Comparison of ENCODE assay signal across 16 cellular contexts in genomic region chr13:49844191-49844590, GRCh38. TPM values are rescaled to one million over a fixed set of nuclear protein-coding genes. Genes with fewer than 3 reads are reported as not detected.
DNase-seq lines count a peak whose midpoint lies in the region; ATAC-seq, FAIRE-seq and TF ChIP-seq lines count a peak whose summit lies in the region.
"Had no signal": no experiment of that assay in that cellular context is flagged by ENCODE, and none has a peak within 500 bp of the region (broad histone marks: within the 10 kb centered on the region; RNA-seq: fewer than 3 reads in every experiment).

No MANE protein-coding gene starts in this region.

- H3K79me1 ChIP-seq in H1 (ENCODE audit: low read depth, low read length) (no peaks in the 10 kb centered on the region), mesendoderm (ENCODE audit: low read length) (no peaks in the 10 kb centered on the region)

- WGBS in H1 (ENCODE audit: extremely low coverage in 1 of 2, insufficient coverage in 1 of 2, insufficient read length in 1 of 2, insufficient replicate concordance in 2 of 2, low coverage in 1 of 2, low lambda C conversion rate in 2 of 2, missing lambda C conversion rate in 1 of 2), 2 experiments = 93% methylated on average over 8 of the region's 8 CpGs; no CpG with 5 or more reads in 1 of the 2 experiments
- WGBS in mesendoderm (ENCODE audit: extremely low coverage, insufficient coverage, low lambda C conversion rate) = no CpG with 5 or more reads among the region's 8 CpGs

- H3K36me3 ChIP-seq in GM23338 (ENCODE audit: insufficient read depth) = no peaks in the 10 kb centered on the region
- no peaks in the 10 kb centered on the region for H3K36me3 ChIP-seq in H1 (ENCODE audit: control insufficient read depth in 2 of 4, insufficient read depth in 4 of 4, low read length in 3 of 4)
- H3K36me3 ChIP-seq in mesendoderm (ENCODE audit: control insufficient read depth, insufficient read depth, low read length) = no peaks in the 10 kb centered on the region
- H3K36me3 ChIP-seq: BE2C had no signal

- no peak for TF ChIP-seq EP300 in H1 (IDR thresholded peaks at IDR 0.05; ENCODE audit: borderline replicate concordance in 1 of 2, low read depth in 2 of 2, low read length in 2 of 2)

- H3K56ac ChIP-seq in H1 (replicated peaks; ENCODE audit: insufficient read length, low read depth, low read length) = no peak overlapping the region
- peak overlapping the region; percentile 7 for H3K56ac ChIP-seq in mesendoderm (ENCODE audit: low read length)

- H3K4me2 ChIP-seq in GM23338 (no peak overlapping the region), H1 (ENCODE audit: insufficient read depth in 1 of 2, low read depth in 2 of 2, low read length in 2 of 2) (no peak overlapping the region), mesendoderm (ENCODE audit: low read length) (no peak overlapping the region)

- TF ChIP-seq RAD21 in H1 (IDR thresholded peaks at IDR 0.05 in 1 of 2, conservative IDR thresholded peaks at IDR 0.05 in 1 of 2; ENCODE audit: low read depth in 2 of 2, low read length in 2 of 2) = no peak

- H3K9ac ChIP-seq in H1 (replicated peaks in 1 of 4; ENCODE audit: extremely low read depth in 1 of 4, low read depth in 3 of 4, low read length in 3 of 4) (no peak overlapping the region; a peak in 1 of 7 replicates), mesendoderm (ENCODE audit: low read length) (no peak overlapping the region)

- H4K91ac ChIP-seq in H1 (replicated peaks; ENCODE audit: insufficient read length, low read length) = no peak overlapping the region

- H3K14ac ChIP-seq in H1 (ENCODE audit: insufficient read length) = no peak overlapping the region

- H3K36me3 Mint-ChIP-seq in GM23338 (ENCODE audit: low read depth) = no peaks in the 10 kb centered on the region
- H3K36me3 Mint-ChIP-seq: CD4-positive, alpha-beta memory T cell had no signal

- H3K4me3 ChIP-seq in GM23338 = no peak overlapping the region
- H3K4me3 ChIP-seq in H1 (ENCODE audit: extremely low read depth in 1 of 4, insufficient read depth in 2 of 4, low read depth in 3 of 4, low read length in 4 of 4) = no peak overlapping the region
- no peak overlapping the region for H3K4me3 ChIP-seq in mesendoderm (ENCODE audit: low read length)

- H3K79me2 ChIP-seq in GM23338 (replicated peaks; ENCODE audit: insufficient read depth) = no peaks in the 10 kb centered on the region
- no peaks in the 10 kb centered on the region for H3K79me2 ChIP-seq in H1 (ENCODE audit: control insufficient read depth in 1 of 2, insufficient read depth in 2 of 2, low read length in 2 of 2)
- no peaks in the 10 kb centered on the region for H3K79me2 ChIP-seq in mesendoderm (ENCODE audit: control insufficient read depth, insufficient read depth, low read length)

- ATAC-seq in GM23338 (no peak), GM18502 (IDR thresholded peaks at IDR 0.05; ENCODE audit: poor library complexity, unreplicated experiment) (no peak)

- H3K4ac ChIP-seq in H1 (replicated peaks; ENCODE audit: insufficient read length, low read depth, low read length) (no peak overlapping the region), mesendoderm (ENCODE audit: low read depth, low read length) (no peak overlapping the region)

- TF ChIP-seq CTCF in GM23338 (conservative IDR thresholded peaks at IDR 0.05; ENCODE audit: low read depth in 2 of 2) (no peak), H1 (IDR thresholded peaks at IDR 0.05; ENCODE audit: control extremely low read depth in 1 of 3, insufficient read depth in 1 of 3, low read depth in 1 of 3, low read length in 3 of 3) (no peak)

- H4K5ac ChIP-seq in H1 (ENCODE audit: insufficient read length, low read depth, low read length) (no peak overlapping the region), mesendoderm (ENCODE audit: low read length) (no peak overlapping the region)

- no peak overlapping the region for H2BK5ac ChIP-seq in H1 (ENCODE audit: low read depth, low read length)
- H2BK5ac ChIP-seq in mesendoderm (ENCODE audit: low read length) = no peak overlapping the region

- H3K23ac ChIP-seq in H1 (ENCODE audit: insufficient read length) (no peak overlapping the region), mesendoderm (ENCODE audit: low read length) (no peak overlapping the region)

- H2AK5ac ChIP-seq in H1 (ENCODE audit: low read depth, low read length) = no peak overlapping the region
- H2AK5ac ChIP-seq in mesendoderm (ENCODE audit: low read length) = no peak overlapping the region

- DNase-seq in AG08395 (ENCODE audit: low spot score) (peak; percentile 18), GM23338 (ENCODE audit: low spot score) (no peak), H1 (ENCODE audit: low read depth in 1 of 2, low spot score in 2 of 2) (no peak), mesendoderm (no peak), NCI-H1048 (lab: John Stamatoyannopoulos, UW) (no peak), HuH-7.5 (ENCODE audit: low spot score) (no peak)
- DNase-seq in stimulated activated CD8-positive, alpha-beta memory T cell treated with anti-CD3 and anti-CD28 coated beads, Interleukin-4, amount 100 ng/mL, for 48 hours = no peak
- DNase-seq: 8988T; BE2C; CD4-positive, alpha-beta memory T cell; DMS79; H7 had no signal

- H3K4me3 Mint-ChIP-seq in GM23338 = no peak overlapping the region
- H3K4me3 Mint-ChIP-seq: CD4-positive, alpha-beta memory T cell had no signal

- H3K27me3 Mint-ChIP-seq in GM23338 (ENCODE audit: insufficient read depth, low read depth, poor library complexity) = peaks cover 8% of the 10 kb centered on the region

- no peaks in the 10 kb centered on the region; the same call in 1 of the 2 replicates for H3K4me1 ChIP-seq in GM23338 (ENCODE audit: insufficient read depth)
- peaks cover 0 to 6% (median 0%) of the 10 kb centered on the region in 4 experiments; a peak in 2 of 7 replicates for H3K4me1 ChIP-seq in H1 (replicated peaks in 1 of 4; ENCODE audit: control insufficient read depth in 3 of 4, insufficient read depth in 4 of 4, low read length in 3 of 4)
- H3K4me1 ChIP-seq in mesendoderm (ENCODE audit: control insufficient read depth, low read depth, low read length) = no peaks in the 10 kb centered on the region
- H3K4me1 ChIP-seq: BE2C had no signal

- H2BK120ac ChIP-seq in H1 (replicated peaks; ENCODE audit: low read depth, low read length) (no peak overlapping the region), mesendoderm (ENCODE audit: low read depth, low read length) (no peak overlapping the region)

- peaks cover 12% of the 10 kb centered on the region for H3K4me1 Mint-ChIP-seq in GM23338

- no peak overlapping the region for H3K27ac Mint-ChIP-seq in GM23338
- H3K27ac Mint-ChIP-seq: CD4-positive, alpha-beta memory T cell had no signal

- H3K18ac ChIP-seq in H1 (ENCODE audit: extremely low read depth, low read length) (no peak overlapping the region), mesendoderm (ENCODE audit: low read length) (no peak overlapping the region)

- peak overlapping the region; percentile 81; the same call in 1 of the 2 replicates for H2AFZ ChIP-seq in GM23338
- H2AFZ ChIP-seq in H1 (ENCODE audit: low read length) = peak overlapping the region; percentile 71

- no peaks in the 10 kb centered on the region for H4K20me1 ChIP-seq in GM23338 (replicated peaks; ENCODE audit: insufficient read depth)
- H4K20me1 ChIP-seq in H1 (replicated peaks in 1 of 2; ENCODE audit: control insufficient read depth in 1 of 2, insufficient read depth in 2 of 2, low read length in 2 of 2) = no peaks in the 10 kb centered on the region

- no peak for TF ChIP-seq POLR2A in H1 (IDR thresholded peaks at IDR 0.05; ENCODE audit: control extremely low read depth in 1 of 2, low read depth in 2 of 2, low read length in 2 of 2)

- no peaks in the 10 kb centered on the region for H3K9me3 Mint-ChIP-seq in GM23338

- H3K23me2 ChIP-seq in H1 (ENCODE audit: low read depth, low read length) = no peaks in the 10 kb centered on the region; the same call in 1 of the 2 replicates

- H4K8ac ChIP-seq in H1 (ENCODE audit: extremely low read depth, insufficient read depth, low read length) (no peak overlapping the region; the same call in 1 of the 2 replicates), mesendoderm (ENCODE audit: low read depth, low read length) (no peak overlapping the region)

- H3F3A ChIP-seq in GM23338 (replicated peaks; ENCODE audit: low read depth) = no peaks in the 10 kb centered on the region

- H3K9me3 ChIP-seq in H1 (ENCODE audit: insufficient read depth in 2 of 2, low read depth in 1 of 2, low read length in 1 of 2) = no peaks in the 10 kb centered on the region
- H3K9me3 ChIP-seq: BE2C had no signal

- no peaks in the 10 kb centered on the region for H3K27me3 ChIP-seq in GM23338 (ENCODE audit: insufficient read depth)
- no peaks in the 10 kb centered on the region for H3K27me3 ChIP-seq in H1 (replicated peaks in 1 of 4; ENCODE audit: control insufficient read depth in 3 of 4, extremely low read depth in 1 of 4, insufficient read depth in 3 of 4, low read length in 3 of 4)
- H3K27me3 ChIP-seq in mesendoderm (ENCODE audit: insufficient read depth, low read length, poor library complexity) = no peaks in the 10 kb centered on the region
- H3K27me3 ChIP-seq: BE2C had no signal

- CTCF ChIA-PET in H1 (lab: Charles Lee; ENCODE audit: partially characterized antibody) = interaction anchor here (1.2 to 1.5 kb wide), 3 partner anchors 24 to 192 kb away, joined by 3 to 6 read pairs (median 5); no protein-coding TSS in a partner anchor

- 0 out of 2 replicates have a peak, but pooled peaks cover 5% of the 10 kb centered on the region for H3K9me2 ChIP-seq in GM23338 (ENCODE audit: insufficient read depth)

- H2BK15ac ChIP-seq in H1 (ENCODE audit: low read length) = no peak overlapping the region; the same call in 1 of the 2 replicates
- H2BK15ac ChIP-seq in mesendoderm (replicated peaks; ENCODE audit: low read depth) = no peak overlapping the region

- POLR2A ChIA-PET in H1 (lab: Charles Lee; ENCODE audit: partially characterized antibody) = interaction anchor here (1.5 kb wide), 1 partner anchor 153 kb away, joined by 4 read pairs; the partner anchor contains the start of gene EBPL

- H3K27ac ChIP-seq in GM23338 (ENCODE audit: low read depth) (no peak overlapping the region), H1 (ENCODE audit: low read depth, low read length) (no peak overlapping the region), mesendoderm (ENCODE audit: low read depth, low read length) (no peak overlapping the region)
- H3K27ac ChIP-seq: C4-2B had no signal

- H2BK20ac ChIP-seq in H1 (ENCODE audit: low read length) = no peak overlapping the region

- no peak for FAIRE-seq in H1 (lab: Jason Lieb, UNC)
- FAIRE-seq: GM12891, GM19239 had no signal

- 0 out of 2 replicates have a peak overlapping the region, but pooled peaks have one; percentile 39 for H2BK12ac ChIP-seq in H1 (ENCODE audit: low read depth, low read length)

RNA-seq across cellular contexts. Expression of gene KPNA3, which starts 51.7 kb away (rescaled TPM):
- total RNA-seq in GM23338 (2014; rRNA removed; shearing (Covaris generic)) = 50.9 and 55.7 TPM in 2 replicates
- polyA plus RNA-seq in GM23338 (2016; fragmentation: Nextera tagmentation; extraction: Ambion mirVana) = 26.8 and 30.5 TPM in 2 replicates
- total RNA-seq in H1 (2021; fragmentation: NEBNext Ultra II Directional; extraction: Animal tissue kit (Norgen Biotek cat#: 25700)) = 62.3 and 63.2 TPM in 2 replicates
- polyA plus RNA-seq in H1 (2011; rRNA removed) = 13.1 and 21.4 TPM in 2 replicates
- 21.6 TPM for polyA plus RNA-seq in H1 (2011; cell fraction: cytosol; rRNA removed)
- polyA plus RNA-seq in H1 (2011; cell fraction: nucleus; rRNA removed) = 16.4 TPM
- 19.6 to 38.0 TPM (median 23.4 TPM) in 4 replicates for polyA plus RNA-seq in H1 (2012, experiment 1 of 2)
- polyA plus RNA-seq in H1 (2012, experiment 2 of 2) = 2.4 TPM
- 68.1 TPM for polyA plus RNA-seq in H1 (2013, experiment 1 of 2)
- polyA plus RNA-seq in H1 (2013, experiment 2 of 2) = 61.0 TPM
- 45.2 and 55.8 TPM in 2 replicates for polyA minus RNA-seq in H1 (2011; rRNA and poly(A)+ RNA removed)
- polyA minus RNA-seq in H1 (2011; cell fraction: cytosol; rRNA and poly(A)+ RNA removed) = 22.1 TPM
- polyA minus RNA-seq in H1 (2011; cell fraction: nucleus; rRNA and poly(A)+ RNA removed) = 66.9 TPM
- 51.4 TPM for polyA plus RNA-seq in mesendoderm (2013, experiment 1 of 2)
- polyA plus RNA-seq in mesendoderm (2013, experiment 2 of 2) = 50.6 TPM
